Comparison of ENCODE assay signal across 1 cellular context in the genomic region with DNA sequence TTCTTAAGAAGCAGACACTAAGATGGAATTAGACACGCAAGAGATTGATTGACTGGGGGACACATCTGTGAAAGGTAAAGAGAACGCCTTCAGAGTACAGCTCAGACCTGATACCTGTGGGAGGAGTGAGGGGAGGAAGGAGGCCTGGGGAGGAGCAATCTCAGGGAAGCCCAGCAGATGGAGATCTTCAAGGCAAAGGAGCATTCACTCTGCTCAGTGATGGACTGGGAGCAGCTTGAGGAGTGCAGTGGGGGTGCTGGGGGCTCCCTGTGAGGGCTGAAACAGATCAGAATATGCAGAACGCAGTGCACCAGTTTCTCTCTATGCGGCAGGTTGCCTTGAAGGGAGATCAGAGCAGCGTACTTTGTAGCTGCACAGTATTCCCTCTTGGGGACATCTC.
TF ChIP-seq lines count a peak whose summit lies in the region.

No MANE protein-coding gene starts in this region.

TF ChIP-seq in HepG2, 621 proteins besides CTCF, POLR2A, EP300 and RAD21 (continued from another document):
- TF ChIP-seq, protein P1, sequence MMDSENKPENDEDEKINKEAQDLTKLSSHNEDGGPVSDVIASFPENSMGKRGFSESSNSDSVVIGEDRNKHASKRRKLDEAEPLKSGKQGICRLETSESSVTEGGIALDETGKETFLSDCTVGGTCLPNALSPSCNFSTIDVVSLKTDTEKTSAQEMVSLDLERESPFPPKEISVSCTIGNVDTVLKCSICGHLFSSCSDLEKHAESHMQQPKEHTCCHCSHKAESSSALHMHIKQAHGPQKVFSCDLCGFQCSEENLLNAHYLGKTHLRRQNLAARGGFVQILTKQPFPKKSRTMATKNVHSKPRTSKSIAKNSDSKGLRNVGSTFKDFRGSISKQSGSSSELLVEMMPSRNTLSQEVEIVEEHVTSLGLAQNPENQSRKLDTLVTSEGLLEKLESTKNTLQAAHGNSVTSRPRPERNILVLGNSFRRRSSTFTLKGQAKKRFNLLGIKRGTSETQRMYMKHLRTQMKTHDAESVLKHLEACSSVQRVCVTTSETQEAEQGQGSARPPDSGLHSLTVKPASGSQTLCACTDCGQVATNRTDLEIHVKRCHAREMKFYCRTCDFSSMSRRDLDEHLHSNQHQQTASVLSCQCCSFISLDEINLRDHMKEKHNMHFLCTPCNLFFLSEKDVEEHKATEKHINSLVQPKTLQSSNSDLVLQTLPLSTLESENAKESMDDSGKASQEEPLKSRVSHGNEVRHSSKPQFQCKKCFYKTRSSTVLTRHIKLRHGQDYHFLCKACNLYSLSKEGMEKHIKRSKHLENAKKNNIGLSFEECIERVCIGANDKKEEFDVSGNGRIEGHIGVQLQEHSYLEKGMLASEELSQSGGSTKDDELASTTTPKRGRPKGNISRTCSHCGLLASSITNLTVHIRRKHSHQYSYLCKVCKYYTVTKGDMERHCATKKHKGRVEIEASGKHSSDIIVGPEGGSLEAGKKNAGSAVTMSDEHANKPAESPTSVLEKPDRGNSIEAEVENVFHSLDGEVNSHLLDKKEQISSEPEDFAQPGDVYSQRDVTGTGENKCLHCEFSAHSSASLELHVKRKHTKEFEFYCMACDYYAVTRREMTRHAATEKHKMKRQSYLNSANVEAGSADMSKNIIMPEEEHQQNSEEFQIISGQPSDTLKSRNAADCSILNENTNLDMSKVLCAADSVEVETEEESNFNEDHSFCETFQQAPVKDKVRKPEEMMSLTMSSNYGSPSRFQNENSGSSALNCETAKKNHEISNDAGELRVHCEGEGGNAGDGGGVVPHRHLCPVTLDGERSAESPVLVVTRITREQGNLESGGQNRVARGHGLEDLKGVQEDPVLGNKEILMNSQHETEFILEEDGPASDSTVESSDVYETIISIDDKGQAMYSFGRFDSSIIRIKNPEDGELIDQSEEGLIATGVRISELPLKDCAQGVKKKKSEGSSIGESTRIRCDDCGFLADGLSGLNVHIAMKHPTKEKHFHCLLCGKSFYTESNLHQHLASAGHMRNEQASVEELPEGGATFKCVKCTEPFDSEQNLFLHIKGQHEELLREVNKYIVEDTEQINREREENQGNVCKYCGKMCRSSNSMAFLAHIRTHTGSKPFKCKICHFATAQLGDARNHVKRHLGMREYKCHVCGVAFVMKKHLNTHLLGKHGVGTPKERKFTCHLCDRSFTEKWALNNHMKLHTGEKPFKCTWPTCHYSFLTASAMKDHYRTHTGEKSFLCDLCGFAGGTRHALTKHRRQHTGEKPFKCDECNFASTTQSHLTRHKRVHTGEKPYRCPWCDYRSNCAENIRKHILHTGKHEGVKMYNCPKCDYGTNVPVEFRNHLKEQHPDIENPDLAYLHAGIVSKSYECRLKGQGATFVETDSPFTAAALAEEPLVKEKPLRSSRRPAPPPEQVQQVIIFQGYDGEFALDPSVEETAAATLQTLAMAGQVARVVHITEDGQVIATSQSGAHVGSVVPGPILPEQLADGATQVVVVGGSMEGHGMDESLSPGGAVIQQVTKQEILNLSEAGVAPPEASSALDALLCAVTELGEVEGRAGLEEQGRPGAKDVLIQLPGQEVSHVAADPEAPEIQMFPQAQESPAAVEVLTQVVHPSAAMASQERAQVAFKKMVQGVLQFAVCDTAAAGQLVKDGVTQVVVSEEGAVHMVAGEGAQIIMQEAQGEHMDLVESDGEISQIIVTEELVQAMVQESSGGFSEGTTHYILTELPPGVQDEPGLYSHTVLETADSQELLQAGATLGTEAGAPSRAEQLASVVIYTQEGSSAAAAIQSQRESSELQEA (CRISPR knock-in tag; IDR thresholded peaks at IDR 0.05; ENCODE audit: not compliant biosample characterization): no peak
